8 cellular contexts compared by ENCODE assay signal in the genomic region with DNA sequence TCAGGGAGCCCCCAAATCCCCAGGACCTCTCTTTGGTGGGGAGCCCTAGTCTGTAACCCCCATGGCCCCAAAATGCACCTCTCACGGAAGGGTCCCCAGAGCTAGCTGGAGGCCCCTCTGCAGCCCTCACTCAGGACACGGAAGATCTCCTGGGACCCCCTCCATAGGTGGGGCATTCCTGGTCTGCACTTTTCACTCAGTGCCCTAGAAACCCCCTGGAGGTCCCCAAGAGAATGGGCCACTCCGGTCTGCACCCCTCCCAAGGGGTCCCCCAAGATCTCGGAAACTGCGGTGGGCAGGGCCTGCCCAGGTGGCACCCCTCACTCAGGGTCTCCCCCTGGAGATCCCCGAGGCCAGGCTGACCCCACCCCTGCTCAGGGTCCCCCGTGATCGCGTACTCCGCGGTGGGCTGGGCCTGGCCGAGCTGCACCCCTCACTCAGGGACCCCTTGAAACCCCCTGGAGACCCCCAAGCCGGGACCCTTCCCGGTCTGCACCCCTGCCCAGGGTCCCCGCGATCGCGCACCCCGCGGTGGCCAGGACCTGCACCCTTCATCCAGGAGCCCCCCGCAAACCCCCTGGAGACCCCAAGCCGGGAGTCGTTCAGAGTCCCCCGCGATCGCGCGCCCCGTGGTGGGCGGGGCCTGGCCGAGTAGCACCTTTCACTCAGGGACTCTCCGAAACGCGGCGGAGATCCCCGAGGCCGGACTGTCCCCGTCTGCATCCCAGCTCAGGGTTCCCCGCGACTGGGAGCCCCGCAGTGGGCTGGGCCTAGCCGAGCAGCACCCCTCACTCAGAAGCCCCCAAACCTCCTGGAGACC. TPM values are rescaled to one million over a fixed set of nuclear protein-coding genes. Genes with fewer than 3 reads are reported as not detected.
DNase-seq lines count a peak whose midpoint lies in the region; ATAC-seq and TF ChIP-seq lines count a peak whose summit lies in the region.

No MANE protein-coding gene starts in this region.

- peak overlapping the region; percentile 85 for H3K27ac Mint-ChIP-seq in activated B cell treated with CpG ODN at 0.5 μM for 24 hours

- H3K9me3 ChIP-seq in duodenal mucosa (ENCODE audit: control insufficient read depth in 1 of 2, low read length in 2 of 2) (no peaks in the 10 kb centered on the region), mucosa of rectum (ENCODE audit: control insufficient read depth in 2 of 2, low read length in 2 of 2) (no peaks in the 10 kb centered on the region), thymus (ENCODE audit: control insufficient read depth) (no peaks in the 10 kb centered on the region)

- no peaks in the 10 kb centered on the region for H3K9me3 Mint-ChIP-seq in activated B cell treated with CpG ODN at 0.5 μM for 24 hours

- H3K27ac ChIP-seq in duodenal mucosa (ENCODE audit: low read depth, low read length), result no peak overlapping the region
- H3K27ac ChIP-seq in mucosa of rectum (ENCODE audit: low read depth in 2 of 2, low read length in 2 of 2), result no peak overlapping the region
- H3K27ac ChIP-seq in thymus (ENCODE audit: low read depth), result peak overlapping the region; percentile 5

- POLR2A ChIA-PET in activated B cell treated with CpG ODN at 0.5 μM for 24 hours (lab: Charles Lee), result interaction anchor here (0.5 to 2.7 kb wide), 11 partner anchors 21 to 820 kb away, joined by 4 to 23 read pairs (median 6); partner anchors contain the start of genes GADD45B and TIMM13

- 10% methylated on average over 42 of the region's 42 CpGs for WGBS in thymus

- H3K27me3 Mint-ChIP-seq in activated B cell treated with CpG ODN at 0.5 μM for 24 hours, result no peaks in the 10 kb centered on the region

- ATAC-seq in HG03354 (IDR thresholded peaks at IDR 0.05; ENCODE audit: poor library complexity, severe bottlenecking, unreplicated experiment), result peak; percentile 44
- peak; percentile 53 for ATAC-seq in activated B cell treated with CpG ODN at 0.5 μM for 24 hours (ENCODE audit: low read depth)

- intact Hi-C loops in activated B cell treated with CpG ODN at 0.5 μM for 24 hours (cut with micrococcal nuclease), result loop anchor here (1.0 to 5.0 kb wide), 2 partner anchors 219 to 283 kb away; partner anchors contain the start of genes PLEKHJ1 and SF3A2

- peak overlapping the region; percentile 64 to 72 for H3K9ac ChIP-seq in duodenal mucosa (ENCODE audit: low read depth in 1 of 2, low read length in 2 of 2)
- H3K9ac ChIP-seq in mucosa of rectum (ENCODE audit: low read depth in 1 of 2, low read length in 2 of 2), result peak overlapping the region; percentile 63 to 78

- peak overlapping the region; percentile 89 for H3K4me3 Mint-ChIP-seq in activated B cell treated with CpG ODN at 0.5 μM for 24 hours

- H3K36me3 ChIP-seq in duodenal mucosa (ENCODE audit: control insufficient read depth in 1 of 2, insufficient read depth in 2 of 2, low read length in 2 of 2), result peaks cover 0 to 3% of the 10 kb centered on the region in 2 donors
- no peaks in the 10 kb centered on the region for H3K36me3 ChIP-seq in mucosa of rectum (ENCODE audit: control insufficient read depth in 2 of 2, insufficient read depth in 2 of 2, low read length in 2 of 2)
- peaks cover 26% of the 10 kb centered on the region for H3K36me3 ChIP-seq in thymus (ENCODE audit: control insufficient read depth, insufficient read depth)

- H3K4me3 ChIP-seq in duodenal mucosa (ENCODE audit: low read depth in 1 of 2, low read length in 2 of 2), result peak overlapping the region; percentile 65 to 78
- H3K4me3 ChIP-seq in mucosa of rectum (ENCODE audit: low read length in 2 of 2), result peak overlapping the region; percentile 76 to 79
- H3K4me3 ChIP-seq in thymus (ENCODE audit: low read length), result peak overlapping the region; percentile 100

- H3K36me3 Mint-ChIP-seq in activated B cell treated with CpG ODN at 0.5 μM for 24 hours (ENCODE audit: low read depth), result no peaks in the 10 kb centered on the region

- DNase-seq in NOMO-1 (lab: John Stamatoyannopoulos, UW; ENCODE audit: unreplicated experiment in 2 of 2) (peak; percentile 11 to 13), NOMO-1 treated with DMSO at 0.1 percent for 48 hours (lab: John Stamatoyannopoulos, UW; ENCODE audit: unreplicated experiment) (no peak), activated B cell treated with CpG ODN at 0.5 μM for 24 hours (peak; percentile 51), NCI-H2196 (lab: John Stamatoyannopoulos, UW; ENCODE audit: unreplicated experiment) (no peak)

- TF ChIP-seq CTCF in activated B cell treated with CpG ODN at 0.5 μM for 24 hours (IDR thresholded peaks at IDR 0.05), result no peak

- CTCF ChIA-PET in activated B cell treated with CpG ODN at 0.5 μM for 24 hours (lab: Charles Lee), result interaction anchor here (1.3 to 1.5 kb wide), 3 partner anchors 28 to 158 kb away, joined by 3 to 4 read pairs (median 3); partner anchors contain the start of gene TIMM13

- H3K4me1 Mint-ChIP-seq in activated B cell treated with CpG ODN at 0.5 μM for 24 hours, result peaks cover 30% of the 10 kb centered on the region

- H3K4me1 ChIP-seq in duodenal mucosa (ENCODE audit: control insufficient read depth in 1 of 2, insufficient read depth in 2 of 2, low read length in 2 of 2) (peaks cover 4 to 13% of the 10 kb centered on the region in 2 donors), mucosa of rectum (ENCODE audit: control insufficient read depth in 2 of 2, insufficient read depth in 2 of 2, low read length in 2 of 2) (peaks cover 7 to 11% of the 10 kb centered on the region in 2 donors), thymus (ENCODE audit: control insufficient read depth, insufficient read depth, low read length) (peaks cover 15% of the 10 kb centered on the region)

- H3K27me3 ChIP-seq in duodenal mucosa (ENCODE audit: control insufficient read depth in 1 of 2, insufficient read depth in 2 of 2, low read length in 2 of 2) (no peaks in the 10 kb centered on the region), mucosa of rectum (ENCODE audit: control insufficient read depth in 2 of 2, insufficient read depth in 2 of 2, low read length in 2 of 2) (no peaks in the 10 kb centered on the region), thymus (ENCODE audit: control insufficient read depth, insufficient read depth) (no peaks in the 10 kb centered on the region)

RNA-seq across cellular contexts. Expression of gene LMNB2, which starts 1.1 kb away (rescaled TPM):
- 36.4 and 39.2 TPM in 2 replicates for total RNA-seq in activated B cell treated with CpG ODN at 0.5 μM for 24 hours
- polyA plus RNA-seq in thymus, result 13.8 TPM

RNA-seq across cellular contexts. Expression of gene GADD45B, which starts 20.2 kb away (rescaled TPM):
- total RNA-seq in activated B cell treated with CpG ODN at 0.5 μM for 24 hours, result 291 and 302 TPM in 2 replicates
- 161 TPM for polyA plus RNA-seq in thymus

RNA-seq across cellular contexts. Expression of gene TIMM13, which starts 28.3 kb away (rescaled TPM):
- 63.9 and 65.3 TPM in 2 replicates for total RNA-seq in activated B cell treated with CpG ODN at 0.5 μM for 24 hours
- polyA plus RNA-seq in thymus, result 56.1 TPM

Comparison
In these comparisons a context has a peak if more than half of its experiments do, and no peak if none do; other contexts are left out.
1. DNase-seq: peak in NOMO-1 (2 of 2) and activated B cell treated with CpG ODN at 0.5 μM for 24 hours (single experiment); none in NOMO-1 treated with DMSO at 0.1 percent for 48 hours (single experiment) and NCI-H2196 (single experiment).
2. Peak in every context shown above with its lines, with median percentiles within 50 percentile points of each other: H3K4me3 ChIP-seq.